Comparison of ENCODE assay signal across 1 cellular context in genomic region chr2:73291461-73292315, GRCh38.
TF ChIP-seq lines count a peak whose summit lies in the region.

No MANE protein-coding gene starts in this region.

TF ChIP-seq in IMR-90, 13 proteins besides CTCF, POLR2A, EP300 and RAD21:
- TF ChIP-seq NFE2L2 (IDR thresholded peaks at IDR 0.05; ENCODE audit: low read depth, low read length): no peak
- no peak for TF ChIP-seq MAZ (IDR thresholded peaks at IDR 0.05; ENCODE audit: borderline replicate concordance, low read depth, low read length)
- no peak for TF ChIP-seq MXI1 (IDR thresholded peaks at IDR 0.05; ENCODE audit: borderline replicate concordance, low read depth, low read length)
- no peak for TF ChIP-seq CHD1 (IDR thresholded peaks at IDR 0.05; ENCODE audit: low read depth, low read length)
- no peak for TF ChIP-seq CEBPB (IDR thresholded peaks at IDR 0.05; ENCODE audit: low read depth, low read length)
- TF ChIP-seq USF2 (IDR thresholded peaks at IDR 0.05; ENCODE audit: low read depth, low read length): no peak
- TF ChIP-seq ELK1 (IDR thresholded peaks at IDR 0.05; ENCODE audit: borderline replicate concordance, low read depth, low read length): no peak
- no peak for TF ChIP-seq RFX5 (IDR thresholded peaks at IDR 0.05; ENCODE audit: low read depth, low read length)
- no peak for TF ChIP-seq RCOR1 (IDR thresholded peaks at IDR 0.05; ENCODE audit: insufficient replicate concordance, low read length)
- no peak for TF ChIP-seq BHLHE40 (IDR thresholded peaks at IDR 0.05; ENCODE audit: low read depth, low read length)
- no peak for TF ChIP-seq FOS (IDR thresholded peaks at IDR 0.05; ENCODE audit: low read depth, low read length)
- TF ChIP-seq SMC3 (IDR thresholded peaks at IDR 0.05; ENCODE audit: low read depth, low read length): no peak
- TF ChIP-seq MAFK (IDR thresholded peaks at IDR 0.05; ENCODE audit: low read depth, low read length): no peak
